9 cellular contexts compared by ENCODE assay signal in genomic region chrX:10326578-10326977, GRCh38.
DNase-seq lines count a peak whose midpoint lies in the region; ATAC-seq, FAIRE-seq and TF ChIP-seq lines count a peak whose summit lies in the region.
"Had no signal": no experiment of that assay in that cellular context is flagged by ENCODE, and none has a peak within 500 bp of the region (broad histone marks: within the 10 kb centered on the region; RNA-seq: fewer than 3 reads in every experiment).

No MANE protein-coding gene starts in this region.

- in situ Hi-C loops in KBM-7 (cut with MboI; ENCODE audit: low pct_unique_long_range_greater_than_20kb, low sequenced_read_pairs) (no loop called here), HepG2 (cut with HindIII; ENCODE audit: extremely low pct_ligation_motif_present, low pct_unique_long_range_greater_than_20kb) (no loop called here)

- H3K27me3 ChIP-seq in adrenal gland, result peaks cover 13% of the 10 kb centered on the region
- no peaks in the 10 kb centered on the region for H3K27me3 ChIP-seq in HepG2 (ENCODE audit: control insufficient read depth in 1 of 2, insufficient read depth in 2 of 2, low read length in 2 of 2)
- no peaks in the 10 kb centered on the region for H3K27me3 ChIP-seq in aorta (ENCODE audit: control insufficient read depth in 1 of 2, insufficient read depth in 2 of 2, low read length in 1 of 2)
- H3K27me3 ChIP-seq in upper lobe of right lung, result no peaks in the 10 kb centered on the region

- H3K79me2 ChIP-seq in HepG2 (ENCODE audit: insufficient read depth, low read length), result no peaks in the 10 kb centered on the region

- no TSS peak for BruUV-seq in HepG2 (replicated peaks; lab: Mats Ljungman, UMichigan)

- intact Hi-C loops in adrenal gland (cut with DNase I), result no loop called here
- intact Hi-C loops in HepG2 (cut with micrococcal nuclease; ENCODE audit: unreplicated experiment), result no loop called here
- intact Hi-C loops in aorta (cut with DNase I), result no loop called here
- intact Hi-C loops in upper lobe of right lung (cut with DNase I), result no loop called here

- TF ChIP-seq RAD21 in HepG2 (CRISPR knock-in tag; IDR thresholded peaks at IDR 0.05), result no peak

- no peak overlapping the region for H3K4me3 ChIP-seq in adrenal gland
- H3K4me3 ChIP-seq in HepG2 (replicated peaks in 1 of 3; ENCODE audit: insufficient read depth in 1 of 3, low read depth in 2 of 3, low read length in 3 of 3), result no peak overlapping the region
- H3K4me3 ChIP-seq in aorta (ENCODE audit: low read length in 2 of 2), result no peak overlapping the region
- no peak overlapping the region for H3K4me3 ChIP-seq in upper lobe of right lung

- no peak for TF ChIP-seq EP300 in HepG2 (IDR thresholded peaks at IDR 0.05; ENCODE audit: low read depth in 2 of 2, low read length in 2 of 2)
- no peak for TF ChIP-seq EP300 in HepG2 (CRISPR knock-in tag; IDR thresholded peaks at IDR 0.05; ENCODE audit: borderline replicate concordance)

- H3K4me2 ChIP-seq in HepG2 (ENCODE audit: low read depth, low read length), result no peak overlapping the region

- TF ChIP-seq POLR2A in adrenal gland (IDR thresholded peaks at IDR 0.05) (no peak), HepG2 (IDR thresholded peaks at IDR 0.05; ENCODE audit: insufficient read depth in 1 of 2, low read depth in 2 of 2, low read length in 2 of 2) (no peak)

- ATAC-seq in HepG2 (peak; percentile 91), aorta (ENCODE audit: low FRiP score) (no peak), upper lobe of right lung (no peak), HG03469 (IDR thresholded peaks at IDR 0.05; ENCODE audit: unreplicated experiment) (no peak)
- ATAC-seq: esophagus mucosa had no signal

- H3K27ac ChIP-seq in adrenal gland, result no peak overlapping the region
- no peak overlapping the region for H3K27ac ChIP-seq in HepG2 (ENCODE audit: extremely low read length, insufficient read depth, low read length)
- no peak overlapping the region for H3K27ac ChIP-seq in aorta (ENCODE audit: low read depth in 1 of 2, low read length in 2 of 2)
- H3K27ac ChIP-seq in upper lobe of right lung, result no peak overlapping the region

- H3K9me3 ChIP-seq in adrenal gland (replicated peaks in 1 of 3), result no peaks in the 10 kb centered on the region
- H3K9me3 ChIP-seq in HepG2 (ENCODE audit: low read length), result no peaks in the 10 kb centered on the region
- no peaks in the 10 kb centered on the region for H3K9me3 ChIP-seq in aorta (ENCODE audit: control insufficient read depth, low read length)
- no peaks in the 10 kb centered on the region for H3K9me3 ChIP-seq in upper lobe of right lung

- H4K20me1 ChIP-seq in HepG2 (ENCODE audit: insufficient read depth, low read length), result no peaks in the 10 kb centered on the region

- H2AFZ ChIP-seq in HepG2 (ENCODE audit: low read length), result no peak overlapping the region

- POLR2A ChIA-PET in HepG2 (lab: Yijun Ruan, JAX), result no interaction called here

- DNase-seq in DMS 273 (lab: John Stamatoyannopoulos, UW; ENCODE audit: unreplicated experiment) (peak; percentile 75), KBM-7 (peak; percentile 16), adrenal gland (peak in 4 of 7 donors; percentile 13 to 22 (median 20)), HepG2 (ENCODE audit: low spot score) (peak; percentile 25), aorta (no peak), upper lobe of right lung (no peak), GDM1 (lab: John Stamatoyannopoulos, UW) (no peak)

- H3K4me1 ChIP-seq in adrenal gland (replicated peaks in 1 of 2) (no peaks in the 10 kb centered on the region), HepG2 (ENCODE audit: insufficient read depth, low read length) (peaks cover 7% of the 10 kb centered on the region), aorta (ENCODE audit: control insufficient read depth in 1 of 2, insufficient read depth in 2 of 2, low read length in 2 of 2) (no peaks in the 10 kb centered on the region), upper lobe of right lung (no peaks in the 10 kb centered on the region)

- peak; percentile 60 for FAIRE-seq in HepG2 (lab: Jason Lieb, UNC)

- 0 to 35% (median 29%) methylated on average over 1 to 2 of the region's 2 CpGs for WGBS in adrenal gland, 4 donors
- WGBS in HepG2 (ENCODE audit: low lambda C conversion rate), result no CpG with 5 or more reads among the region's 2 CpGs
- 58 to 70% methylated on average over 2 of the region's 2 CpGs for WGBS in aorta, 2 donors

- CTCF ChIA-PET in HepG2 (lab: Yijun Ruan, JAX; ENCODE audit: low intra/inter-chr PET ratio, low total read pairs), result interaction anchor here (1.2 kb wide), 1 partner anchor 136 kb away, joined by 5 read pairs; no protein-coding TSS in a partner anchor

- H3K36me3 ChIP-seq in adrenal gland (replicated peaks in 1 of 2) (no peaks in the 10 kb centered on the region), HepG2 (replicated peaks in 1 of 2; ENCODE audit: control insufficient read depth in 1 of 2, insufficient read depth in 2 of 2, low read length in 2 of 2) (no peaks in the 10 kb centered on the region), aorta (ENCODE audit: control insufficient read depth in 1 of 2, insufficient read depth in 2 of 2, low read length in 1 of 2) (no peaks in the 10 kb centered on the region), upper lobe of right lung (no peaks in the 10 kb centered on the region)

- H3K9ac ChIP-seq in HepG2 (ENCODE audit: insufficient read depth, low read depth, low read length), result no peak overlapping the region

- TF ChIP-seq CTCF in adrenal gland (IDR thresholded peaks at IDR 0.05), result peak in 5 of 6 experiments; percentile 13 to 22 (median 18)
- peak; percentile 55 for TF ChIP-seq CTCF in HepG2 (CRISPR knock-in tag; IDR thresholded peaks at IDR 0.05)
- no peak for TF ChIP-seq CTCF in upper lobe of right lung (IDR thresholded peaks at IDR 0.05)

TF ChIP-seq in HepG2, 621 proteins besides CTCF, POLR2A, EP300 and RAD21:
- TF ChIP-seq SMC3 (IDR thresholded peaks at IDR 0.05; ENCODE audit: low read length), result peak; percentile 21; the same call in 1 of the 2 replicates
- no peak for TF ChIP-seq HES4 (CRISPR knock-in tag; IDR thresholded peaks at IDR 0.05; ENCODE audit: borderline replicate concordance)
- TF ChIP-seq CEBPG (CRISPR knock-in tag; IDR thresholded peaks at IDR 0.05), result peak; percentile 23
- peak; percentile 48; the same call in 1 of the 2 replicates for TF ChIP-seq CEBPB (IDR thresholded peaks at IDR 0.05; ENCODE audit: borderline replicate concordance, low read depth, low read length)
- TF ChIP-seq ZMYM4 (CRISPR knock-in tag; IDR thresholded peaks at IDR 0.05), result no peak
- peak; percentile 52 for TF ChIP-seq STAG1 (CRISPR knock-in tag; IDR thresholded peaks at IDR 0.05)

Comparison
In these comparisons a context has a peak if more than half of its experiments do, and no peak if none do; other contexts are left out.
1. DNase-seq: peak in DMS 273 (single experiment), KBM-7 (single experiment), adrenal gland (4 of 7) and HepG2 (single experiment); none in aorta (0 of 2), upper lobe of right lung (single experiment) and GDM1 (single experiment).